ENCODE assay signal across 8 cellular contexts in the genomic region with DNA sequence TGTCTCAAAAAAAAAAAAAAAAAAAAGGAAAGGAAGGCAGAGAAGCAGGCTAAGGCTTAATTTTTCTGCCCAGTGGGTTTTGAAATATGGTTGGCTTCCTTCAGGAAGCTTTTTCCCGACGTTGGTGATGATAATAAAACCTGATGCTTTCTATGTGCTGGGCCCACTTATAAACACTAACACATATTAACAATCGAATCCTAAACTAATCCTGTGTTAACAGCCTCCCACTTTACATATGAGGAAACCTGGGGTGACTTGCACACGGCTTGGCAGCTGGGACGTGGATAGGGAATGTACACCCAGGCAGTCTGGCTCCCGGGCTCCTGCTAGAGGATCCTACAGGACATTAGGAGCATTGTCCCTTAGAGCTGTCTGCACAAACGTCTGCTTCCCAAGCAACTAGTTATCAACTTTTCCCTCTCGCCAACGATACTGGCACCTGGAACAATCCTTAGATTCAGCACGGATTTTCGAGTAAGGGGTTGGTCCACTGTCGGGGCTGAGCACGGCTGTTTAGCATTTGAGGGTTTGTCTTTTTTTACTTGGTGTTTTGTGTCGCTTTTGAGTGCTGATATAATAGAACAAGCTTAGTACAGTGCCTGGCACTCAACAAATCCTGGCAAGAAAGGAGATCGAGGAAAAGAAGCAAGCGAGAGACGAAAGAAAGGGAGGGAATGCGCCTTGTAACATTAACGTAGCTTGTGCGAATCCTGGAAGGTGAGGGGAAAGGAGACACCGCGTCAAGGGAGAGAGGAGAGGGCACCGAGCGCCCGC. TPM values are rescaled to one million over a fixed set of nuclear protein-coding genes. Genes with fewer than 3 reads are reported as not detected.
DNase-seq lines count a peak whose midpoint lies in the region; ATAC-seq and TF ChIP-seq lines count a peak whose summit lies in the region.

No MANE protein-coding gene starts in this region.

- H3K4me2 ChIP-seq in Loucy (ENCODE audit: low read depth, low read length, poor library complexity, severe bottlenecking) (peak overlapping the region; percentile 68), fibroblast of lung (ENCODE audit: extremely low read depth, insufficient read depth, low read length) (peak overlapping the region; percentile 78)

- H3K4me3 Mint-ChIP-seq in T-helper 2 cell treated with Interferon-gamma antibody and Interleukin-4, amounts not matched to agents 5 μg/mL and 100 μg/mL, for 36 hours = peak overlapping the region; percentile 94
- H3K4me3 Mint-ChIP-seq in T-cell (peak overlapping the region; percentile 80 to 92 (median 91)), nephron (peak overlapping the region; percentile 89 to 96 (median 94))

- peak overlapping the region; percentile 58 for H3K27ac Mint-ChIP-seq in T-helper 2 cell treated with Interferon-gamma antibody and Interleukin-4, amounts not matched to agents 5 μg/mL and 100 μg/mL, for 36 hours
- H3K27ac Mint-ChIP-seq in T-cell (peak overlapping the region; percentile 37 to 46), nephron (peak overlapping the region; percentile 45 to 75 (median 69))

- peaks cover 38% of the 10 kb centered on the region for H3K4me1 ChIP-seq in Loucy (ENCODE audit: insufficient read depth, low read length, poor library complexity, severe bottlenecking)
- H3K4me1 ChIP-seq in fibroblast of lung (ENCODE audit: control insufficient read depth, extremely low read depth, insufficient read depth, low read length) = no peaks in the 10 kb centered on the region

- H3K9me3 ChIP-seq in Loucy (ENCODE audit: insufficient read depth, low read depth, low read length) (no peaks in the 10 kb centered on the region), fibroblast of lung (ENCODE audit: control insufficient read depth, insufficient read depth, low read depth, low read length) (no peaks in the 10 kb centered on the region)

- H3K9me2 ChIP-seq in Loucy (replicated peaks; ENCODE audit: low read depth, low read length) = no peaks in the 10 kb centered on the region

- CTCF ChIA-PET in HEK293T (lab: Yijun Ruan, JAX) = interaction anchor here (0.6 to 1.5 kb wide), 5 partner anchors 8 to 516 kb away, joined by 3 read pairs; no protein-coding TSS in a partner anchor
- CTCF ChIA-PET in T-cell (lab: Charles Lee) = interaction anchor here in 1 of 2 donors (0.6 to 1.1 kb wide), 3 partner anchors 262 to 404 kb away, joined by 3 to 6 read pairs (median 3); no protein-coding TSS in a partner anchor

- H3K36me3 Mint-ChIP-seq in T-helper 2 cell treated with Interferon-gamma antibody and Interleukin-4, amounts not matched to agents 5 μg/mL and 100 μg/mL, for 36 hours (ENCODE audit: low read depth) = peaks cover 8% of the 10 kb centered on the region
- H3K36me3 Mint-ChIP-seq in T-cell = peaks cover 9% of the 10 kb centered on the region
- H3K36me3 Mint-ChIP-seq in nephron (ENCODE audit: low read depth) = no peaks in the 10 kb centered on the region

- no peaks in the 10 kb centered on the region for H3K9me3 Mint-ChIP-seq in T-helper 2 cell treated with Interferon-gamma antibody and Interleukin-4, amounts not matched to agents 5 μg/mL and 100 μg/mL, for 36 hours
- H3K9me3 Mint-ChIP-seq in T-cell = no peaks in the 10 kb centered on the region
- peaks cover 4% of the 10 kb centered on the region for H3K9me3 Mint-ChIP-seq in nephron

- TF ChIP-seq CTCF in Loucy (conservative IDR thresholded peaks at IDR 0.05; ENCODE audit: low read length) = no peak
- no peak for TF ChIP-seq CTCF in fibroblast of lung (conservative IDR thresholded peaks at IDR 0.05 in 1 of 2, IDR thresholded peaks at IDR 0.05 in 1 of 2; ENCODE audit: low read depth in 1 of 2, low read length in 2 of 2)
- TF ChIP-seq CTCF in nephron (IDR thresholded peaks at IDR 0.05; ENCODE audit: unreplicated experiment in 3 of 3) = no peak

- no peaks in the 10 kb centered on the region for H3F3A ChIP-seq in Loucy (ENCODE audit: low read depth)

- H4K20me1 ChIP-seq in Loucy (ENCODE audit: insufficient read depth, low read length, poor library complexity, severe bottlenecking) (peaks cover 10% of the 10 kb centered on the region), fibroblast of lung (ENCODE audit: control insufficient read depth, extremely low read depth, insufficient read depth, low read length) (no peaks in the 10 kb centered on the region)

- DNase-seq in T-helper 2 cell treated with Interferon-gamma antibody and Interleukin-4, amounts not matched to agents 5 μg/mL and 100 μg/mL, for 36 hours (ENCODE audit: low spot score) = no peak
- DNase-seq in T-helper 2 cell = no peak
- DNase-seq in HEK293T (ENCODE audit: extremely low spot score) = peak; percentile 57
- peak in 1 of 34 experiments; percentile 10 for DNase-seq in T-cell
- peak; percentile 43 for DNase-seq in fibroblast of lung (ENCODE audit: low read depth in 2 of 2)
- no peak for DNase-seq in stimulated activated CD4-positive, alpha-beta T cell treated with anti-CD3 and anti-CD28 coated beads, Interleukin-1b, Interleukin-23, amount 100 ng/mL, for 48 hours

- H3K4me3 ChIP-seq in Loucy (ENCODE audit: low read length, poor library complexity, severe bottlenecking) (peak overlapping the region; percentile 91), fibroblast of lung (replicated peaks in 1 of 4; ENCODE audit: control extremely low read depth in 1 of 4, insufficient read depth in 1 of 4, low read depth in 3 of 4, low read length in 4 of 4) (peak overlapping the region; percentile 39 to 95 (median 62))

- peaks cover 30% of the 10 kb centered on the region for H3K79me2 ChIP-seq in Loucy (ENCODE audit: insufficient read depth, low read length)
- no peaks in the 10 kb centered on the region for H3K79me2 ChIP-seq in fibroblast of lung (ENCODE audit: control insufficient read depth, insufficient read depth, low read length)

- POLR2A ChIA-PET in HEK293T (lab: Yijun Ruan, JAX) = interaction anchor here (0.7 to 1.9 kb wide), 10 partner anchors 10 to 396 kb away, joined by 3 to 8 read pairs (median 4); no protein-coding TSS in a partner anchor
- POLR2A ChIA-PET in T-cell (lab: Charles Lee) = no interaction called here

- peaks cover 2% of the 10 kb centered on the region for H3K27me3 Mint-ChIP-seq in T-helper 2 cell treated with Interferon-gamma antibody and Interleukin-4, amounts not matched to agents 5 μg/mL and 100 μg/mL, for 36 hours (ENCODE audit: low read depth)
- peaks cover 7 to 10% of the 10 kb centered on the region in 2 donors for H3K27me3 Mint-ChIP-seq in T-cell
- peaks cover 8% of the 10 kb centered on the region for H3K27me3 Mint-ChIP-seq in nephron (ENCODE audit: low read depth)

- H3K27ac ChIP-seq in fibroblast of lung (ENCODE audit: insufficient read depth, low read length) = no peak overlapping the region

- H3K4me1 Mint-ChIP-seq in T-helper 2 cell treated with Interferon-gamma antibody and Interleukin-4, amounts not matched to agents 5 μg/mL and 100 μg/mL, for 36 hours (ENCODE audit: low read depth) = peaks cover 25% of the 10 kb centered on the region
- H3K4me1 Mint-ChIP-seq in T-cell (peaks cover 19 to 26% (median 25%) of the 10 kb centered on the region in 3 donors), nephron (peaks cover 17% of the 10 kb centered on the region)

- peak in 3 of 4 experiments; percentile 3 to 23 (median 6) for ATAC-seq in T-cell (replicated peaks in 1 of 4)

- H2AFZ ChIP-seq in Loucy (ENCODE audit: low read length) = peak overlapping the region; percentile 82
- H2AFZ ChIP-seq in fibroblast of lung (ENCODE audit: low read length) = peak overlapping the region; percentile 97

- H3K36me3 ChIP-seq in Loucy (ENCODE audit: insufficient read depth, low read length) (no peaks in the 10 kb centered on the region), fibroblast of lung (ENCODE audit: control insufficient read depth, insufficient read depth, low read length) (no peaks in the 10 kb centered on the region)

- H3K27me3 ChIP-seq in Loucy (ENCODE audit: insufficient read depth, low read length, poor library complexity, severe bottlenecking) = no peaks in the 10 kb centered on the region
- no peaks in the 10 kb centered on the region for H3K27me3 ChIP-seq in fibroblast of lung (ENCODE audit: control insufficient read depth, insufficient read depth, low read length)

- H3K9ac ChIP-seq in Loucy (ENCODE audit: low read depth, low read length, poor library complexity, severe bottlenecking) (peak overlapping the region; percentile 28), fibroblast of lung (ENCODE audit: insufficient read depth, low read length) (no peak overlapping the region)

TF ChIP-seq in HEK293T, 16 proteins besides CTCF, POLR2A, EP300 and RAD21:
- peak; percentile 74 for TF ChIP-seq L3MBTL2 (conservative IDR thresholded peaks at IDR 0.05)
- no peak for TF ChIP-seq SUZ12 (IDR thresholded peaks at IDR 0.05)
TF ChIP-seq in HEK293T: peak in this region for 1.

RNA-seq across cellular contexts. Expression of a gene that starts 0.6 kb away (rescaled TPM):
- total RNA-seq in T-cell (10 to 100 TPM; 30.1 to 44.0 (median 41.2) TPM), fibroblast of lung (23.5 and 25.9 TPM in 2 replicates)
- polyA plus RNA-seq in fibroblast of lung = 7.0 and 11.5 TPM in 2 replicates
- 5.3 and 8.4 TPM in 2 replicates for polyA plus RNA-seq in fibroblast of lung (2012)
- 0.30 TPM in 1 of 2 replicates, not detected in the other for polyA minus RNA-seq in fibroblast of lung (ENCODE audit: low replicate concordance)

RNA-seq across cellular contexts. Expression of a gene that starts 19.1 kb away (rescaled TPM):
- not detected for total RNA-seq in T-cell
- not detected in 2 replicates for total RNA-seq in fibroblast of lung
- polyA plus RNA-seq in fibroblast of lung = not detected in 2 replicates
- polyA plus RNA-seq in fibroblast of lung (2012) = not detected in 2 replicates
- not detected in 2 replicates for polyA minus RNA-seq in fibroblast of lung (ENCODE audit: low replicate concordance)

Comparison
In these comparisons a context has a peak if more than half of its experiments do, and no peak if none do; other contexts are left out.
1. DNase-seq: peak in HEK293T (single experiment) and fibroblast of lung (2 of 2); none in T-helper 2 cell treated with Interferon-gamma antibody and Interleukin-4, amounts not matched to agents 5 μg/mL and 100 μg/mL, for 36 hours (single experiment), T-helper 2 cell (0 of 5) and stimulated activated CD4-positive, alpha-beta T cell treated with anti-CD3 and anti-CD28 coated beads, Interleukin-1b, Interleukin-23, amount 100 ng/mL, for 48 hours (single experiment).
2. Peak in every context shown above with its lines, with median percentiles within 50 percentile points of each other: H3K27ac Mint-ChIP-seq and H3K4me3 Mint-ChIP-seq.